ENCODE assay signal across 8 cellular contexts in the genomic region with DNA sequence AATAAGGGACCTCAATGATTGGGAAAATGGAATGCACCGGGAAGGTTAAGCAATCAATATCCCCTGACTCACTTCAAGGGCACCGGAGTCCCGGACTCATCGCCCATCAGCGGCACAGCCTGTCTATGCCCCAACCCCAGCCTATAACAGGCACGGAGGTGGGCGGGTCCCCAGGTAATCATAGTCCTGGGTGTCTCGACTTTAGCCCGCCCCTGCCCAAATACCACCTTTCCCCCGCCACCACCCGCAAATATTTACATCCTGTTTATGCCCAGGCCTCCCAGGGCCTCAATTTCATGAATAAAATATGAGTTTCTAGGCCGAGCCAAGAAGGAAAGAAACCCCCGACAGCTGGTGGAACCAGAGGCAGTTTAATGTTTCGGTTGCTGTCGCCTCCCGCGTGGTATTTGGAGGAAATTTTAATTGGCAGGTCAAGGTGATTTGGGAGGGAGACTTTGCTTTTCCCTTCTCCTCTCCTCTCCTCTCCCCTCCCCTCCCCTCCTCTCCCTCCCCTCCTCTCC. TPM values are rescaled to one million over a fixed set of nuclear protein-coding genes. Genes with fewer than 3 reads are reported as not detected.
DNase-seq lines count a peak whose midpoint lies in the region; FAIRE-seq and TF ChIP-seq lines count a peak whose summit lies in the region.

No MANE protein-coding gene starts in this region.

- H3K4me3 ChIP-seq in astrocyte of the spinal cord (ENCODE audit: low read depth, low read length) = peak overlapping the region; percentile 49
- peak overlapping the region; percentile 60 for H3K4me3 ChIP-seq in retinal pigment epithelial cell (ENCODE audit: low read length)

- TF ChIP-seq CTCF in astrocyte of the spinal cord (IDR thresholded peaks at IDR 0.05; ENCODE audit: low read depth, low read length) (no peak), retinal pigment epithelial cell (conservative IDR thresholded peaks at IDR 0.05; ENCODE audit: low read depth, low read length) (no peak)

- FAIRE-seq in GM19239 (lab: Jason Lieb, UNC) = peak; percentile 76

- in situ Hi-C loops in astrocyte of the spinal cord (cut with HindIII; ENCODE audit: low sequenced_read_pairs) = no loop called here

- peak; percentile 52 to 62 for DNase-seq in AML-193 (lab: John Stamatoyannopoulos, UW)
- peak; percentile 41 for DNase-seq in GM19239 (ENCODE audit: insufficient read length, low spot score)
- peak; percentile 83 for DNase-seq in NCI-H1048 (lab: John Stamatoyannopoulos, UW)
- DNase-seq in T follicular helper cell (ENCODE audit: low read depth) = peak; percentile 41
- DNase-seq in astrocyte of the spinal cord (ENCODE audit: low read depth, low spot score) = peak; percentile 69
- peak; percentile 91 for DNase-seq in iPS DF 19.7 (ENCODE audit: low read depth, low spot score)
- DNase-seq in retinal pigment epithelial cell (ENCODE audit: low read depth) = no peak
- DNase-seq in mesenteric fat pad (ENCODE audit: low spot score) = no peak

RNA-seq across cellular contexts. Expression of a gene that starts 15.6 kb away (rescaled TPM):
- total RNA-seq in mesenteric fat pad = 16.9 TPM

RNA-seq across cellular contexts. Expression of a gene that starts 19.4 kb away (rescaled TPM):
- total RNA-seq in mesenteric fat pad = 12.5 TPM

Comparison
In these comparisons a context has a peak if more than half of its experiments do, and no peak if none do; other contexts are left out.
1. DNase-seq: peak in AML-193 (2 of 2), GM19239 (single experiment), NCI-H1048 (single experiment), T follicular helper cell (single experiment), astrocyte of the spinal cord (single experiment) and iPS DF 19.7 (single experiment); none in retinal pigment epithelial cell (single experiment) and mesenteric fat pad (single experiment).